ENCODE assay signal across 25 cellular contexts in the genomic region with DNA sequence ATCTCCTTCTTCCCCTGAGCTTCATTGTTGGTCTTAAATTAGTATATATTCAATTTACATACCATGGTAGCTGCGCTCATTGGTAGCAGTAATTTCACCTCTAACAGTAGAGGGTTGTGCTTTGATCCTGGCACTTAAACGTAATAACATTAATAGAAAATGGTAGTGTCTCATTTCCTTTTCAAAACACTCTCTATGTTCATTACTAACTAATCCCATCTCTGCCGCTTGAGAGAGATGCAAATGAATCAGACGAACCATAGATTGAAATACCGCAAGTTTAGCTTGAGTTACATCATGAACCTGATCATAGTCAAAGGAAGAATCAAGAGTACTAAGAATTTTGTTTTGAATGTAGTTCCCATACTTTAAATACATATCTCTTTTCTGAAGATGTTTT. TPM values are rescaled to one million over a fixed set of nuclear protein-coding genes. Genes with fewer than 3 reads are reported as not detected.
DNase-seq lines count a peak whose midpoint lies in the region; ATAC-seq and TF ChIP-seq lines count a peak whose summit lies in the region.
"Had no signal": no experiment of that assay in that cellular context is flagged by ENCODE, and none has a peak within 500 bp of the region (broad histone marks: within the 10 kb centered on the region; RNA-seq: fewer than 3 reads in every experiment).

No MANE protein-coding gene starts in this region.

- peaks cover 0 to 64% (median 39%) of the 10 kb centered on the region in 7 donors for H3K27me3 ChIP-seq in heart right ventricle
- no peaks in the 10 kb centered on the region for H3K27me3 ChIP-seq in prostate gland (replicated peaks; ENCODE audit: insufficient read depth)
- H3K27me3 ChIP-seq in brain microvascular endothelial cell (replicated peaks), result peaks cover 42% of the 10 kb centered on the region

- H3K36me3 Mint-ChIP-seq in type B pancreatic cell, result no peaks in the 10 kb centered on the region
- H3K36me3 Mint-ChIP-seq: CD8-positive, alpha-beta T cell; immature natural killer cell had no signal

- H3K27me3 Mint-ChIP-seq in type B pancreatic cell, result peaks cover 67% of the 10 kb centered on the region

- peak overlapping the region in 2 of 10 donors; percentile 46 to 73 for H3K27ac ChIP-seq in heart right ventricle
- no peak overlapping the region for H3K27ac ChIP-seq in prostate gland
- H3K27ac ChIP-seq in brain microvascular endothelial cell, result no peak overlapping the region
- H3K27ac ChIP-seq: stomach had no signal

- 78 to 80% methylated on average over 5 of the region's 5 CpGs for whole genome bisulfite sequencing in heart right ventricle, 2 donors
- WGBS in prostate gland, result 83% methylated on average over 5 of the region's 5 CpGs

- H3K9me3 Mint-ChIP-seq in type B pancreatic cell, result no peaks in the 10 kb centered on the region
- H3K9me3 Mint-ChIP-seq: CD8-positive, alpha-beta T cell; GM23338; immature natural killer cell; T-helper 1 cell treated with Interleukin-12 subunit alpha and Interleukin-12 subunit beta and Interleukin-4 antibody, amounts not matched to agents 30 μg/mL and 1 μg/mL, for 36 hours had no signal

- TF ChIP-seq CTCF in heart right ventricle (IDR thresholded peaks at IDR 0.05) (no peak), type B pancreatic cell (conservative IDR thresholded peaks at IDR 0.05) (no peak), prostate gland (IDR thresholded peaks at IDR 0.05) (no peak), brain microvascular endothelial cell (IDR thresholded peaks at IDR 0.05; ENCODE audit: low read depth, low read length, missing control alignments) (no peak)

- H3K36me3 ChIP-seq in heart right ventricle (peaks cover 0 to 19% (median 0%) of the 10 kb centered on the region in 9 donors), prostate gland (no peaks in the 10 kb centered on the region), brain microvascular endothelial cell (replicated peaks) (no peaks in the 10 kb centered on the region)
- H3K36me3 ChIP-seq: stomach had no signal

- H3K4me1 ChIP-seq in heart right ventricle (peaks cover 0 to 7% (median 0%) of the 10 kb centered on the region in 9 donors), prostate gland (replicated peaks) (no peaks in the 10 kb centered on the region)

- ATAC-seq in heart right ventricle (no peak), Right ventricle myocardium superior (ENCODE audit: poor library complexity) (no peak), GM21576 (IDR thresholded peaks at IDR 0.05; ENCODE audit: unreplicated experiment) (peak; percentile 65), GM19023 (IDR thresholded peaks at IDR 0.05; ENCODE audit: unreplicated experiment) (no peak)
- ATAC-seq: CD8-positive, alpha-beta T cell; GM23338; left ventricle myocardium superior; PC-3 had no signal

- peak overlapping the region; percentile 23 for H3K4me3 Mint-ChIP-seq in type B pancreatic cell
- H3K4me3 Mint-ChIP-seq: CD8-positive, alpha-beta T cell; GM23338; immature natural killer cell; T-helper 1 cell treated with Interleukin-12 subunit alpha and Interleukin-12 subunit beta and Interleukin-4 antibody, amounts not matched to agents 30 μg/mL and 1 μg/mL, for 36 hours had no signal

- no peak for DNase-seq in heart right ventricle
- no peak for DNase-seq in Right ventricle myocardium superior
- peak; percentile 81 for DNase-seq in NCI-H82 (lab: John Stamatoyannopoulos, UW)
- DNase-seq in type B pancreatic cell (ENCODE audit: extremely low spot score, unreplicated experiment), result no peak
- no peak for DNase-seq in prostate gland (ENCODE audit: low spot score)
- no peak for DNase-seq in brain microvascular endothelial cell
- DNase-seq: activated CD8-positive, alpha-beta memory T cell treated with anti-CD3 and anti-CD28 coated beads for 24 hours; activated gamma-delta T cell; caudate nucleus; CD8-positive, alpha-beta T cell; dermis blood vessel endothelial cell; GF-D8; immature natural killer cell; KBM-7; left ventricle myocardium superior; NCI-H1694; PC-3; SIG-M5; stimulated activated CD4-positive, alpha-beta T cell treated with anti-CD3 and anti-CD28 coated beads, Interleukin-4, amount 100 ng/mL, for 1 hour; stomach; trophoblast cell had no signal

- H3K4me3 ChIP-seq in heart right ventricle (peak overlapping the region in 8 of 10 donors; percentile 14 to 62 (median 53)), prostate gland (no peak overlapping the region), brain microvascular endothelial cell (ENCODE audit: low read depth, low read length) (no peak overlapping the region)
- H3K4me3 ChIP-seq: GM23338, stomach had no signal

- no peaks in the 10 kb centered on the region for H3K9me3 ChIP-seq in heart right ventricle
- no peaks in the 10 kb centered on the region for H3K9me3 ChIP-seq in prostate gland
- H3K9me3 ChIP-seq: stomach had no signal

- peaks cover 5% of the 10 kb centered on the region for H3K4me1 Mint-ChIP-seq in type B pancreatic cell (ENCODE audit: unreplicated experiment)
- H3K4me1 Mint-ChIP-seq: immature natural killer cell had no signal

- no peak overlapping the region for H3K27ac Mint-ChIP-seq in type B pancreatic cell
- H3K27ac Mint-ChIP-seq: CD8-positive, alpha-beta T cell; GM23338; immature natural killer cell; T-helper 1 cell treated with Interleukin-12 subunit alpha and Interleukin-12 subunit beta and Interleukin-4 antibody, amounts not matched to agents 30 μg/mL and 1 μg/mL, for 36 hours had no signal

- in situ Hi-C loops in brain microvascular endothelial cell (cut with HindIII; ENCODE audit: low pct_ligation_motif_present, low sequenced_read_pairs), result no loop called here

- intact Hi-C loops in heart right ventricle (cut with DNase I), result no loop called here
- intact Hi-C loops in Right ventricle myocardium superior (cut with DNase I), result no loop called here
- intact Hi-C loops in prostate gland (cut with DNase I), result no loop called here

- TF ChIP-seq POLR2A in prostate gland (IDR thresholded peaks at IDR 0.05), result no peak

RNA-seq across cellular contexts. Expression of gene THBS4, which starts 2.2 kb away (rescaled TPM):
- 100 to 1,000 TPM in 3 of 10 donors, 10 to 100 TPM in 7; 41.1 to 180 (median 68.0) TPM for total RNA-seq in heart right ventricle
- 10 to 100 TPM; 60.4 to 65.6 TPM for polyA plus RNA-seq in heart right ventricle
- total RNA-seq in Right ventricle myocardium superior, result 24.6 TPM
- total RNA-seq in type B pancreatic cell (ENCODE audit: low replicate concordance), result 8.8 and 16.6 TPM in 2 replicates
- 10 to 100 TPM in 1 of 2 donors, 1 to 10 TPM in 1; 3.9 to 21.5 TPM for total RNA-seq in prostate gland
- total RNA-seq: CD8-positive, alpha-beta T cell had no signal
- polyA plus RNA-seq: immature natural killer cell had no signal

RNA-seq across cellular contexts. Expression of gene MTX3, which starts 46.3 kb away (rescaled TPM):
- 10 to 100 TPM in 9 of 10 donors, 1 to 10 TPM in 1; 10.0 to 14.5 (median 11.6) TPM for total RNA-seq in heart right ventricle
- 1 to 10 TPM; 4.3 to 8.8 TPM for polyA plus RNA-seq in heart right ventricle
- total RNA-seq in Right ventricle myocardium superior, result 8.2 TPM
- total RNA-seq in type B pancreatic cell (ENCODE audit: low replicate concordance), result 15.7 and 24.3 TPM in 2 replicates
- 10 to 100 TPM; 16.0 to 16.5 TPM for total RNA-seq in prostate gland

Comparison
In these comparisons a context has a peak if more than half of its experiments do, and no peak if none do; other contexts are left out.
1. H3K4me3 ChIP-seq: peak in heart right ventricle (8 of 10); none in prostate gland (0 of 2) and brain microvascular endothelial cell (single experiment).